Comparison of ENCODE assay signal across 8 cellular contexts in the genomic region with DNA sequence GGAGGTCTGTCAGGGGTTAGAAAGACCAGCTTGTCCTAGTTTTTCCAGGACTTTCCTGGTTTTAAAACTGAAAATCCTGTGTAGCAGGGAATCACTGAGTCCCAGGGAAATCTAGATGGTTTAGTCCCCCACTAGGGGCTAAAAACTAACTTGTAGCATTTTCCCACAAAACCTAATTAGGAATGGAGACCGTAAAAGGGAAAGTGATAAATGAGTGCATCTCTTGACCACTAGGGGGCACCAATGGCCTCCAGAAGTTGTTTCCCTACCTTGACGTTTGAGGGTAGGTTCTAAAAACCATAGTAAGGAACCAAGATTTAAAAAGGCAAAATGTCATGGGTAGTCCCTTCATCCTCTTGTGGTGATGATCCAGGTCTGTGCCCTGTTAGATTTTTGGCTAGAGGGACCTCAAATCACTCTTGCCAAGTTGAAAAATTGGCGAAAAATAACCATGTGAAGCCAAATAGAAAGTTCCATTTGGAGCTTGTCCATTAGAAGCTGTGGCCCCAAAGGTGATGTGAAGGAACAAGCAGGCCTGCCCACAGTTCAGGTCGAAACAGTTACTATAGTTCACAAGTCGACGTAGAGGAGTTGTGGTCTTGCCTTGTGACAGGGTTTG. TPM values are rescaled to one million over a fixed set of nuclear protein-coding genes. Genes with fewer than 3 reads are reported as not detected.
DNase-seq lines count a peak whose midpoint lies in the region; ATAC-seq lines count a peak whose summit lies in the region.

No MANE protein-coding gene starts in this region.

- H3K4me1 Mint-ChIP-seq in activated naive CD4-positive, alpha-beta T cell treated with anti-CD3 and anti-CD28 coated beads, Interleukin-2, amount 10 ng/mL, durations not matched to agents 7 days and 5 days = peaks cover 7% of the 10 kb centered on the region

- no peak overlapping the region for H3K4me3 Mint-ChIP-seq in activated naive CD4-positive, alpha-beta T cell treated with anti-CD3 and anti-CD28 coated beads, Interleukin-2, amount 10 ng/mL, durations not matched to agents 7 days and 5 days

- CTCF ChIA-PET in activated naive CD4-positive, alpha-beta T cell treated with anti-CD3 and anti-CD28 coated beads, Interleukin-2, amount 10 ng/mL, durations not matched to agents 7 days and 5 days (lab: Charles Lee) = interaction anchor here (0.5 to 3.6 kb wide), 16 partner anchors 9 to 1150 kb away, joined by 3 to 17 read pairs (median 4); no protein-coding TSS in a partner anchor

- no peaks in the 10 kb centered on the region for H3K9me3 Mint-ChIP-seq in activated naive CD4-positive, alpha-beta T cell treated with anti-CD3 and anti-CD28 coated beads, Interleukin-2, amount 10 ng/mL, durations not matched to agents 7 days and 5 days

- H3K36me3 Mint-ChIP-seq in activated naive CD4-positive, alpha-beta T cell treated with anti-CD3 and anti-CD28 coated beads, Interleukin-2, amount 10 ng/mL, durations not matched to agents 7 days and 5 days = peaks cover 2% of the 10 kb centered on the region

- H3K4me3 ChIP-seq in skeletal muscle cell (ENCODE audit: low read depth, low read length) = no peak overlapping the region

- peak; percentile 69 for DNase-seq in DMS153 treated with DMSO at 0.1 percent for 48 hours (lab: John Stamatoyannopoulos, UW; ENCODE audit: unreplicated experiment)
- DNase-seq in HT-29 (ENCODE audit: low spot score) = peak; percentile 67
- peak; percentile 50 for DNase-seq in NOMO-1 treated with DMSO at 0.1 percent for 48 hours (lab: John Stamatoyannopoulos, UW; ENCODE audit: unreplicated experiment)
- DNase-seq in activated naive CD4-positive, alpha-beta T cell treated with anti-CD3 and anti-CD28 coated beads, Interleukin-2, amount 10 ng/mL, durations not matched to agents 7 days and 5 days = peak; percentile 61
- no peak for DNase-seq in left cardiac atrium
- peak; percentile 14 for DNase-seq in skeletal muscle cell (ENCODE audit: low read depth)

- ATAC-seq in left cardiac atrium (peak; percentile 51 to 55), HG03432 (IDR thresholded peaks at IDR 0.05; ENCODE audit: unreplicated experiment) (no peak), HG02759 (IDR thresholded peaks at IDR 0.05; ENCODE audit: unreplicated experiment) (no peak)

- no peak overlapping the region for H3K27ac Mint-ChIP-seq in activated naive CD4-positive, alpha-beta T cell treated with anti-CD3 and anti-CD28 coated beads, Interleukin-2, amount 10 ng/mL, durations not matched to agents 7 days and 5 days

- peaks cover 49% of the 10 kb centered on the region for H3K27me3 Mint-ChIP-seq in activated naive CD4-positive, alpha-beta T cell treated with anti-CD3 and anti-CD28 coated beads, Interleukin-2, amount 10 ng/mL, durations not matched to agents 7 days and 5 days

- intact Hi-C loops in left cardiac atrium (cut with DNase I) = no loop called here

RNA-seq across cellular contexts. Expression of gene CLIC6, which starts 24.5 kb away (rescaled TPM):
- total RNA-seq in HT-29 (2014; rRNA removed; shearing (Covaris generic)) = not detected in 2 replicates
- 1 to 10 TPM; 4.8 to 9.3 TPM for total RNA-seq in left cardiac atrium

Comparison
In these comparisons a context has a peak if more than half of its experiments do, and no peak if none do; other contexts are left out.
1. ATAC-seq: peak in left cardiac atrium (2 of 2); none in HG03432 (single experiment) and HG02759 (single experiment).